40 cellular contexts compared by ENCODE assay signal in genomic region chr14:23356662-23357061, GRCh38. TPM values are rescaled to one million over a fixed set of nuclear protein-coding genes. Genes with fewer than 3 reads are reported as not detected.
"Had no signal": no experiment of that assay in that cellular context is flagged by ENCODE, and none has a peak within 500 bp of the region (broad histone marks: within the 10 kb centered on the region; RNA-seq: fewer than 3 reads in every experiment).

No MANE protein-coding gene starts in this region.

- H3K27ac ChIP-seq: brain microvascular endothelial cell, cardiac muscle cell, KMS-11, PC-9, VCaP had no signal

- H3K4me2 ChIP-seq: KMS-11, PC-9 had no signal

- FAIRE-seq: RCC 7860 had no signal

- H3K4me3 ChIP-seq: cardiac muscle cell, PC-9 had no signal

- H3K4me3 Mint-ChIP-seq: activated B cell treated with CpG ODN at 0.5 μM for 24 hours; activated CD4-positive, alpha-beta memory T cell treated with anti-CD3 and anti-CD28 coated beads for 36 hours; activated naive CD8-positive, alpha-beta T cell treated with anti-CD3 and anti-CD28 coated beads for 36 hours; activated T-cell treated with anti-CD3 and anti-CD28 coated beads, Interleukin-2, amount 50 U/mL, for 72 hours; activated T-helper 17 cell treated with anti-CD3 and anti-CD28 coated beads, Interleukin-2, amount 50 U/mL, for 72 hours had no signal

- H3K9me3 Mint-ChIP-seq: activated B cell treated with CpG ODN at 0.5 μM for 24 hours; activated CD4-positive, alpha-beta memory T cell treated with anti-CD3 and anti-CD28 coated beads for 36 hours; activated naive CD8-positive, alpha-beta T cell treated with anti-CD3 and anti-CD28 coated beads for 36 hours; activated T-cell treated with anti-CD3 and anti-CD28 coated beads, Interleukin-2, amount 50 U/mL, for 72 hours; activated T-helper 17 cell treated with anti-CD3 and anti-CD28 coated beads, Interleukin-2, amount 50 U/mL, for 72 hours had no signal

- DNase-seq: activated B cell treated with CpG ODN at 0.5 μM for 24 hours; activated CD4-positive, alpha-beta memory T cell treated with anti-CD3 and anti-CD28 coated beads for 36 hours; activated CD4-positive, alpha-beta T cell treated with anti-CD3 and anti-CD28 coated beads for 4 hours; activated CD4-positive, alpha-beta T cell treated with anti-CD3 and anti-CD28 coated beads, Interleukin-2, amount 50 U/mL, for 1 hour; activated CD4-positive, CD25-positive, alpha-beta regulatory T cell treated with anti-CD3 and anti-CD28 coated beads, Interleukin-2, amount 50 U/mL, for 72 hours; activated effector memory CD4-positive, alpha-beta T cell treated with anti-CD3 and anti-CD28 coated beads, Interleukin-2, amount 50 U/mL, for 16 hours; activated naive CD4-positive, alpha-beta T cell; activated naive CD4-positive, alpha-beta T cell treated with anti-CD3 and anti-CD28 coated beads, Interleukin-2, amount 50 U/mL, for 16 hours; activated naive CD8-positive, alpha-beta T cell treated with anti-CD3 and anti-CD28 coated beads for 36 hours; activated T-cell treated with anti-CD3 and anti-CD28 coated beads, Interleukin-2, amount 50 U/mL, for 1 hour; activated T-cell treated with anti-CD3 and anti-CD28 coated beads, Interleukin-2, amount 50 U/mL, for 72 hours; amniotic stem cell; brain microvascular endothelial cell; MM.1S; MV-4-11; NCI-H1092; NCI-H1417; NCI-H146; NCI-H187; NCI-H2029 treated with DMSO at 0.1 percent for 48 hours; NCI-H2107; NCI-H2171; NCI-H510A; NCI-H526; NCI-H748 treated with DMSO at 0.1 percent for 48 hours; NK-92 treated with Interleukin-12 subunit alpha and Interleukin-12 subunit beta, amount 100 ng/mL, for 24 hours; PC-9; Right ventricle myocardium superior; SW 1271; T-helper 1 cell; T-helper 2 cell; T-helper 9 cell had no signal

- H3K27me3 ChIP-seq: brain microvascular endothelial cell had no signal

- ATAC-seq: activated T-cell treated with anti-CD3 and anti-CD28 coated beads, Interleukin-2, amount 50 U/mL, for 72 hours; activated T-helper 17 cell treated with anti-CD3 and anti-CD28 coated beads, Interleukin-2, amount 50 U/mL, for 72 hours had no signal

- H3K9ac ChIP-seq: KMS-11 had no signal

- H2AFZ ChIP-seq: PC-9 had no signal

- H3K27ac Mint-ChIP-seq: activated B cell treated with CpG ODN at 0.5 μM for 24 hours; activated CD4-positive, alpha-beta memory T cell treated with anti-CD3 and anti-CD28 coated beads for 36 hours; activated naive CD8-positive, alpha-beta T cell treated with anti-CD3 and anti-CD28 coated beads for 36 hours; activated T-cell treated with anti-CD3 and anti-CD28 coated beads, Interleukin-2, amount 50 U/mL, for 72 hours; activated T-helper 17 cell treated with anti-CD3 and anti-CD28 coated beads, Interleukin-2, amount 50 U/mL, for 72 hours had no signal

- H3K36me3 Mint-ChIP-seq: activated CD4-positive, alpha-beta memory T cell treated with anti-CD3 and anti-CD28 coated beads for 36 hours; activated naive CD8-positive, alpha-beta T cell treated with anti-CD3 and anti-CD28 coated beads for 36 hours had no signal

- H3K36me3 ChIP-seq: brain microvascular endothelial cell, cardiac muscle cell had no signal

RNA-seq across cellular contexts. Expression of gene SLC22A17, which starts 4.0 kb away (rescaled TPM):
- total RNA-seq: OCI-LY7, PC-9 had no signal

RNA-seq across cellular contexts. Expression of gene EFS, which starts 8.3 kb away (rescaled TPM):
- total RNA-seq: activated B cell treated with CpG ODN at 0.5 μM for 24 hours; activated CD4-positive, alpha-beta memory T cell treated with anti-CD3 and anti-CD28 coated beads for 36 hours; activated naive CD8-positive, alpha-beta T cell treated with anti-CD3 and anti-CD28 coated beads for 36 hours; activated T-helper 17 cell treated with anti-CD3 and anti-CD28 coated beads, Interleukin-2, amount 50 U/mL, for 72 hours; LHCN-M2; OCI-LY7; PC-9 had no signal

RNA-seq across cellular contexts. Expression of gene IL25, which starts 15.9 kb away (rescaled TPM):
- total RNA-seq: activated B cell treated with CpG ODN at 0.5 μM for 24 hours; activated CD4-positive, alpha-beta memory T cell treated with anti-CD3 and anti-CD28 coated beads for 36 hours; activated naive CD8-positive, alpha-beta T cell treated with anti-CD3 and anti-CD28 coated beads for 36 hours; activated T-cell treated with anti-CD3 and anti-CD28 coated beads, Interleukin-2, amount 50 U/mL, for 72 hours; activated T-helper 17 cell treated with anti-CD3 and anti-CD28 coated beads, Interleukin-2, amount 50 U/mL, for 72 hours; aorta; cardiac muscle cell; LHCN-M2; OCI-LY7; PC-9; Right ventricle myocardium superior had no signal

RNA-seq across cellular contexts. Expression of gene CMTM5, which starts 20.2 kb away (rescaled TPM):
- total RNA-seq: activated B cell treated with CpG ODN at 0.5 μM for 24 hours; activated CD4-positive, alpha-beta memory T cell treated with anti-CD3 and anti-CD28 coated beads for 36 hours; activated naive CD8-positive, alpha-beta T cell treated with anti-CD3 and anti-CD28 coated beads for 36 hours; activated T-helper 17 cell treated with anti-CD3 and anti-CD28 coated beads, Interleukin-2, amount 50 U/mL, for 72 hours; LHCN-M2; OCI-LY7; PC-9 had no signal
